Comparison of ENCODE assay signal across 1 cellular context in genomic region chr12:92138626-92139025, GRCh38.
TF ChIP-seq lines count a peak whose summit lies in the region.

No MANE protein-coding gene starts in this region.

TF ChIP-seq in GM23338, 12 proteins besides CTCF, POLR2A, EP300 and RAD21 (continued from another document):
- TF ChIP-seq ZNF462 (CRISPR knock-in tag; IDR thresholded peaks at IDR 0.05) (no peak), CREB1 (CRISPR knock-in tag; IDR thresholded peaks at IDR 0.05; ENCODE audit: low read depth) (no peak), ZNF114 (CRISPR knock-in tag; IDR thresholded peaks at IDR 0.05) (no peak), REST (IDR thresholded peaks at IDR 0.05; ENCODE audit: unreplicated experiment) (no peak), POLR2AphosphoS5 (IDR thresholded peaks at IDR 0.05; ENCODE audit: low read depth) (no peak), ZNF331 (CRISPR knock-in tag; IDR thresholded peaks at IDR 0.05; ENCODE audit: low read depth) (no peak), NANOG (IDR thresholded peaks at IDR 0.05; ENCODE audit: borderline replicate concordance) (no peak), EZH2 (IDR thresholded peaks at IDR 0.05; ENCODE audit: low read depth, unreplicated experiment) (no peak), JUNB (IDR thresholded peaks at IDR 0.05; ENCODE audit: unreplicated experiment) (no peak), EZH2phosphoT487 (IDR thresholded peaks at IDR 0.05; ENCODE audit: unreplicated experiment) (no peak)
